ENCODE assay signal across 9 cellular contexts in genomic region chr3:196202516-196202970, GRCh38. TPM values are rescaled to one million over a fixed set of nuclear protein-coding genes. Genes with fewer than 3 reads are reported as not detected.
A peak's percentile ranks its signal among the peaks of the same experiment; 100 is the strongest.
DNase-seq lines count a peak whose midpoint lies in the region; ATAC-seq and TF ChIP-seq lines count a peak whose summit lies in the region.
"Had no signal": no experiment of that assay in that cellular context is flagged by ENCODE, and none has a peak within 500 bp of the region (broad histone marks: within the 10 kb centered on the region; RNA-seq: fewer than 3 reads in every experiment).

No MANE protein-coding gene starts in this region.

- H3K36me3 Mint-ChIP-seq in natural killer cell, result no peaks in the 10 kb centered on the region

- H3K27me3 Mint-ChIP-seq in natural killer cell (ENCODE audit: low read depth in 2 of 2), result peaks cover 7 to 14% of the 10 kb centered on the region in 2 donors

- H3K4me1 Mint-ChIP-seq in natural killer cell, result peaks cover 10 to 13% of the 10 kb centered on the region in 2 donors

- peak overlapping the region; percentile 43 for H3K4me3 ChIP-seq in choroid plexus epithelial cell (ENCODE audit: low read depth, low read length)

- DNase-seq in CMK (ENCODE audit: low read depth), result peak; percentile 58
- peak; percentile 94 for DNase-seq in choroid plexus epithelial cell (ENCODE audit: low read depth)
- no peak for DNase-seq in natural killer cell
- DNase-seq in middle frontal gyrus (ENCODE audit: extremely low spot score, low spot score), result no peak
- no peak for DNase-seq in inferior parietal cortex (ENCODE audit: extremely low spot score)
- no peak for DNase-seq in SKM-1 (lab: John Stamatoyannopoulos, UW; ENCODE audit: unreplicated experiment)
- DNase-seq in stimulated activated CD8-positive, alpha-beta memory T cell treated with anti-CD3 and anti-CD28 coated beads, Interleukin-4, amount 100 ng/mL, for 48 hours, result no peak
- DNase-seq: amniotic stem cell had no signal

- intact Hi-C loops in natural killer cell (cut with micrococcal nuclease), result no loop called here

- no peak overlapping the region for H3K27ac Mint-ChIP-seq in natural killer cell

- H3K9me3 Mint-ChIP-seq in natural killer cell, result no peaks in the 10 kb centered on the region

- no peak overlapping the region for H3K4me3 Mint-ChIP-seq in natural killer cell

- TF ChIP-seq CTCF in choroid plexus epithelial cell (conservative IDR thresholded peaks at IDR 0.05; ENCODE audit: low read depth, low read length), result no peak
- TF ChIP-seq CTCF in natural killer cell (IDR thresholded peaks at IDR 0.05), result no peak

- peak; percentile 81 for ATAC-seq in HG03432 (IDR thresholded peaks at IDR 0.05; ENCODE audit: unreplicated experiment)
- peak; percentile 22 to 55 (median 30) for ATAC-seq in natural killer cell

RNA-seq across cellular contexts. Expression of gene ZDHHC19, which starts 8.7 kb away (rescaled TPM):
- not detected for total RNA-seq in natural killer cell

RNA-seq across cellular contexts. Expression of gene SLC51A, which starts 13.8 kb away (rescaled TPM):
- not detected for total RNA-seq in natural killer cell

Comparison
In these comparisons a context has a peak if more than half of its experiments do, and no peak if none do; other contexts are left out.
1. DNase-seq: peak in CMK (single experiment) and choroid plexus epithelial cell (single experiment); none in natural killer cell (single experiment), middle frontal gyrus (single experiment), inferior parietal cortex (single experiment), SKM-1 (single experiment) and stimulated activated CD8-positive, alpha-beta memory T cell treated with anti-CD3 and anti-CD28 coated beads, Interleukin-4, amount 100 ng/mL, for 48 hours (single experiment).